In the genomic region with DNA sequence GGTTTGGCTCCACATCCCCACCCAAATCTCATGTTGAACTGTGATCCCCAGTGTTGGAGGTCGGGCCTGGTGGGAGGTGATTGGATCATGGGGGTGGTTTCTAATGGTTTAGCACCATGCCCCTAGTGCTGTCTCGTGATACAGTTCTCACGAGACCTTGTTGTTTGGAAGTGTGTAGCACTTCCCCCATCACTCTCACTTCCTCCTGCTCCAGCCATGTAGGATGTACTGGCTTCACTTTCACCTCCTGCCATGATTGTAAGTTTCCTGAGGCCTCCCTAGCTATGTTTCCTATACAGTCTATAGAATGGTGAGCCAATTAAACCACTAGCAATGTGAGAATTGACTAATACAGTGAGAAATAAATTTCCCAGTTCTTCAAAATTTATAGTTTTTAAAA, we compare ENCODE assay signal across 23 cellular contexts.
"Had no signal": no experiment of that assay in that cellular context is flagged by ENCODE, and none has a peak within 500 bp of the region (broad histone marks: within the 10 kb centered on the region; RNA-seq: fewer than 3 reads in every experiment).

No MANE protein-coding gene starts in this region.

- H3K4me3 Mint-ChIP-seq: activated naive CD8-positive, alpha-beta T cell; activated T-cell treated with anti-CD3 and anti-CD28 coated beads, Interleukin-2, amount 50 U/mL, for 72 hours; natural killer cell; stimulated activated naive CD8-positive, alpha-beta T cell treated with anti-CD3 and anti-CD28 coated beads, Interleukin-15, Interleukin-2, amounts not matched to agents 100 ng/mL and 50 ng/mL, for 24 hours had no signal

- H3K27me3 Mint-ChIP-seq: activated naive CD8-positive, alpha-beta T cell; progenitor cell of endocrine pancreas; stimulated activated naive CD8-positive, alpha-beta T cell treated with anti-CD3 and anti-CD28 coated beads, Interleukin-15, Interleukin-2, amounts not matched to agents 100 ng/mL and 50 ng/mL, for 24 hours had no signal

- H3K4me1 Mint-ChIP-seq: natural killer cell had no signal

- H3K9me3 Mint-ChIP-seq: stimulated activated naive CD8-positive, alpha-beta T cell treated with anti-CD3 and anti-CD28 coated beads, Interleukin-15, Interleukin-2, amounts not matched to agents 100 ng/mL and 50 ng/mL, for 24 hours had no signal

- DNase-seq: activated CD4-positive, alpha-beta T cell treated with anti-CD3 and anti-CD28 coated beads for 4 hours; activated CD4-positive, alpha-beta T cell treated with anti-CD3 and anti-CD28 coated beads, Interleukin-2, amount 50 U/mL, for 4 hours; activated effector memory CD4-positive, alpha-beta T cell treated with Interleukin-2 at 50 U/mL for 16 hours; activated naive CD4-positive, alpha-beta T cell treated with Interleukin-2 at 50 U/mL for 16 hours; activated T-cell treated with anti-CD3 and anti-CD28 coated beads for 4 hours; activated T-cell treated with anti-CD3 and anti-CD28 coated beads, Interleukin-2, amount 50 U/mL, for 72 hours; anterior cingulate cortex; body of pancreas; dermis blood vessel endothelial cell; effector CD8-positive, alpha-beta T cell; esophagus squamous epithelium; kidney glomerular epithelial cell; left lung; lower lobe of right lung; mesendoderm; natural killer cell; right lobe of liver; stimulated activated CD4-positive, alpha-beta T cell treated with anti-CD3 and anti-CD28 coated beads, Interleukin-2, amount 100 ng/mL, for 48 hours; trophoblast cell had no signal

- H3K27ac Mint-ChIP-seq: activated naive CD8-positive, alpha-beta T cell; activated T-cell treated with anti-CD3 and anti-CD28 coated beads, Interleukin-2, amount 50 U/mL, for 72 hours; natural killer cell; progenitor cell of endocrine pancreas; stimulated activated naive CD8-positive, alpha-beta T cell treated with anti-CD3 and anti-CD28 coated beads, Interleukin-15, Interleukin-2, amounts not matched to agents 100 ng/mL and 50 ng/mL, for 24 hours had no signal

- H3K4me3 ChIP-seq: body of pancreas, esophagus squamous epithelium, left lung, lower lobe of right lung, right lobe of liver, thoracic aorta had no signal

- ATAC-seq: activated T-cell treated with anti-CD3 and anti-CD28 coated beads, Interleukin-2, amount 50 U/mL, for 72 hours; body of pancreas; left lung; lower lobe of right lung; natural killer cell; right lobe of liver had no signal
